Comparison of ENCODE assay signal across 29 cellular contexts in genomic region chr6:18107061-18107460, GRCh38.
"Had no signal": no experiment of that assay in that cellular context is flagged by ENCODE, and none has a peak within 500 bp of the region (broad histone marks: within the 10 kb centered on the region; RNA-seq: fewer than 3 reads in every experiment).

No MANE protein-coding gene starts in this region.

- H3K4me3 Mint-ChIP-seq: dendritic cell treated with granulocyte-macrophage colony-stimulating factor and Interleukin-4, amounts not matched to agents 40 ng/mL and 50 ng/mL, for 4 days; effector memory CD8-positive, alpha-beta T cell had no signal

- H3K27ac Mint-ChIP-seq: dendritic cell treated with granulocyte-macrophage colony-stimulating factor and Interleukin-4, amounts not matched to agents 40 ng/mL and 50 ng/mL, for 4 days; effector memory CD8-positive, alpha-beta T cell had no signal

- H3K79me2 ChIP-seq: hepatocyte had no signal

- H3K27ac ChIP-seq: colonic mucosa, coronary artery, dorsolateral prefrontal cortex, epithelial cell of prostate, esophagus muscularis mucosa, esophagus squamous epithelium, foreskin keratinocyte, gastrocnemius medialis, gastroesophageal sphincter, heart left ventricle, heart right ventricle, hepatocyte had no signal

- H3K4me2 ChIP-seq: hepatocyte had no signal

- ATAC-seq: effector memory CD8-positive, alpha-beta T cell; esophagus mucosa; foreskin keratinocyte; gastrocnemius medialis; gastroesophageal sphincter; heart left ventricle; heart right ventricle had no signal

- H3K27me3 ChIP-seq: colonic mucosa, dorsolateral prefrontal cortex, esophagus muscularis mucosa, esophagus squamous epithelium, foreskin keratinocyte, gastrocnemius medialis, gastroesophageal sphincter, heart left ventricle, heart right ventricle, hepatocyte had no signal

- H3K9me3 ChIP-seq: colonic mucosa, gastrocnemius medialis had no signal

- DNase-seq: colonic mucosa; cortex of kidney; dermis blood vessel endothelial cell; dorsolateral prefrontal cortex; effector CD4-positive, alpha-beta T cell; effector CD8-positive, alpha-beta T cell; effector memory CD4-positive, alpha-beta T cell; effector memory CD8-positive, alpha-beta T cell; erythroblast; esophagus squamous epithelium; foreskin fibroblast; foreskin keratinocyte; foreskin melanocyte; gastrocnemius medialis; glutamatergic neuron; head of caudate nucleus; heart left ventricle; heart right ventricle had no signal

- FAIRE-seq: colon, endometrium, endothelial cell of umbilical vein, frontal cortex had no signal

- H3K4me1 ChIP-seq: colonic mucosa, esophagus muscularis mucosa, esophagus squamous epithelium, foreskin keratinocyte, gastroesophageal sphincter, heart left ventricle had no signal

- H2AFZ ChIP-seq: hepatocyte had no signal

- H3K36me3 ChIP-seq: colonic mucosa, esophagus muscularis mucosa, esophagus squamous epithelium, gastrocnemius medialis, gastroesophageal sphincter, heart left ventricle, heart right ventricle had no signal

- H3K4me3 ChIP-seq: colonic mucosa, coronary artery, dorsolateral prefrontal cortex, esophagus muscularis mucosa, esophagus squamous epithelium, gastrocnemius medialis, gastroesophageal sphincter, heart left ventricle, heart right ventricle, hepatocyte had no signal
